ENCODE assay signal across 8 cellular contexts in the genomic region with DNA sequence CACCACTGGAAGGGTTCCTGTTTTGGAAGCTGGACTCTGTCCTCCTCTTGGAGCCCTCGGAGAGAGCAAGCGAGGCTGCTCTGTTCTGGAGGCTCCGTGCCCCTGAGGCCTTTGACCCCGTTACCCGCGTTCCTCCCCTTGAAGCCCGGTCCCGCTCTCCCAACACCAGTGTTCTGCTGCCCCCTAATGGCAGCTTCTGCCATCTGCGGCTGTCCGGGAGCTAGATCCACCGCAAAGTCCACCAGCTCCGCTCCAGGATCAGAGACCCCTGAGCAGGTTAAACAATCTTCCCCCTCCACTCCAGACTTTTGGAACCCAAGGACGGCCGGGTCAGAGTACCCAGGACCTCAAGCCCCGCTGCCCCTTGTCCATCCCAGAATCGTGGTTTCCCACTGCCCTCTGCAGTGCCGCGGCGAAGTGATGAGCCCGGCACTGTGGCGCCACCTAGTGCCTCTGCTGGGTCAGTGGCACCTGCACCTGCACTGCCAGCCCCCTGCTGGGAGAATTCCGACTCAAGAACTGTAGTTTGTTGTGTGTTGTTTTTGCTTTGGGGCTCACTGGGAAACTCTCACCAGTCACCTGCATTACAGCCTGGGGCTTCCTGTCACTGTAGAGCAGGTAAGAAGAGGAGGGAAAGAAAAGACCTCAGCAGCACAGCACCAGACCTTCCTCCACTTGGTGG.
DNase-seq lines count a peak whose midpoint lies in the region; ATAC-seq and TF ChIP-seq lines count a peak whose summit lies in the region.

No MANE protein-coding gene starts in this region.

- no peaks in the 10 kb centered on the region for H3K36me3 ChIP-seq in colonic mucosa

- H3K4me1 ChIP-seq in colonic mucosa: no peaks in the 10 kb centered on the region

- DNase-seq in AML-193 (lab: John Stamatoyannopoulos, UW) (peak; percentile 71 to 77), NCI-H510A treated with DMSO at 0.1 percent for 48 hours (lab: John Stamatoyannopoulos, UW) (peak; percentile 94), colonic mucosa (peak; percentile 87), left lobe of liver (ENCODE audit: low spot score) (peak; percentile 87)
- DNase-seq in activated CD4-positive, alpha-beta T cell treated with anti-CD3 and anti-CD28 coated beads for 48 hours: peak; percentile 90
- peak; percentile 84 for DNase-seq in stimulated activated CD4-positive, alpha-beta T cell treated with anti-CD3 and anti-CD28 coated beads, Interleukin-1b, Interleukin-23, amount 100 ng/mL, for 48 hours

- no peaks in the 10 kb centered on the region for H3K9me3 ChIP-seq in colonic mucosa

- peak overlapping the region; percentile 26 for H3K4me3 ChIP-seq in colonic mucosa

- intact Hi-C loops in colonic mucosa (cut with DNase I): loop anchor here (2.0 kb wide), 1 partner anchor 240 kb away; no protein-coding TSS in a partner anchor

- ATAC-seq in GM19328 (IDR thresholded peaks at IDR 0.05; ENCODE audit: unreplicated experiment): peak; percentile 67
- peak; percentile 87 for ATAC-seq in HG03460 (IDR thresholded peaks at IDR 0.05; ENCODE audit: unreplicated experiment)
- peak; percentile 97 for ATAC-seq in left lobe of liver

- peak; percentile 95 for TF ChIP-seq CTCF in colonic mucosa (IDR thresholded peaks at IDR 0.05)

- no peak overlapping the region for H3K27ac ChIP-seq in colonic mucosa

- H3K27me3 ChIP-seq in colonic mucosa: no peaks in the 10 kb centered on the region

- no peak overlapping the region for H3K9ac ChIP-seq in colonic mucosa (ENCODE audit: low read depth in 2 of 2, low read length in 2 of 2)
